In the genomic region with DNA sequence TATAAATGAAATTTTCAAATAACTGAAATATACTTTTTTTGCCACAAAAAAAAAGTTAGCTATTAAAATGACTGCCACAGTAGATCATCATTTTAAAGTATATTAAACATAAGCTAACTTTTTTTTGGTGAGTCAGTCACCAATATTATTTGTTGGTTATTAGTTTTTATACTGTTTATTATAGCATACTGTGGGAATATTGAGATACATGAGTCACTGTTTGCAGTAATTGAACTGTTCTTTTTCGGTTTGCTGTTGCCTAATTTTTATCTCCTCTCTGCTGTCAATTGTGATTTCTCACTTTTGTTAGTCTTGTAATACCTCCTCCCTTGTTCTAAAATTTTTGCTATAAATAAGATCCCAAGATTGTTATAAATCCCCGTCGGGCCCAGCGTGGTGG, we compare ENCODE assay signal across 19 cellular contexts. TPM values are rescaled to one million over a fixed set of nuclear protein-coding genes. Genes with fewer than 3 reads are reported as not detected.
DNase-seq lines count a peak whose midpoint lies in the region; ATAC-seq, FAIRE-seq and TF ChIP-seq lines count a peak whose summit lies in the region.
"Had no signal": no experiment of that assay in that cellular context is flagged by ENCODE, and none has a peak within 500 bp of the region (broad histone marks: within the 10 kb centered on the region; RNA-seq: fewer than 3 reads in every experiment).

No MANE protein-coding gene starts in this region.

- H3K27ac ChIP-seq in C4-2B (peak overlapping the region; percentile 71), VCaP (peak overlapping the region; percentile 67)
- H3K27ac ChIP-seq: BLaER1 treated with 17β-estradiol and CSF1 and Interleukin-3, amounts not matched to agents 10 nM and 100 nM; HL-60 had no signal

- no peaks in the 10 kb centered on the region for H3K9me3 Mint-ChIP-seq in progenitor cell of endocrine pancreas (ENCODE audit: low read depth)
- H3K9me3 Mint-ChIP-seq: CD4-positive, alpha-beta T cell; HFFc6 had no signal

- peak; percentile 23 for FAIRE-seq in frontal cortex (lab: Jason Lieb, UNC)
- FAIRE-seq: GM12891 had no signal

- ATAC-seq in GM21390 (IDR thresholded peaks at IDR 0.05; ENCODE audit: unreplicated experiment), result no peak

- no peaks in the 10 kb centered on the region for H3K27me3 Mint-ChIP-seq in progenitor cell of endocrine pancreas
- H3K27me3 Mint-ChIP-seq: CD4-positive, alpha-beta T cell had no signal

- H3K4me1 Mint-ChIP-seq in progenitor cell of endocrine pancreas (ENCODE audit: low read depth), result no peaks in the 10 kb centered on the region

- no peak overlapping the region for H3K4me3 Mint-ChIP-seq in progenitor cell of endocrine pancreas (ENCODE audit: low read depth)
- H3K4me3 Mint-ChIP-seq: CD4-positive, alpha-beta T cell; HFFc6 had no signal

- H3K36me3 Mint-ChIP-seq in progenitor cell of endocrine pancreas (ENCODE audit: insufficient read depth), result peaks cover 18% of the 10 kb centered on the region

- no peak overlapping the region for H3K27ac Mint-ChIP-seq in progenitor cell of endocrine pancreas
- H3K27ac Mint-ChIP-seq: CD4-positive, alpha-beta T cell; HFFc6 had no signal

- no peak for DNase-seq in frontal cortex (ENCODE audit: low spot score in 2 of 2)
- DNase-seq in foreskin melanocyte, result no peak
- DNase-seq in glomerular visceral epithelial cell (ENCODE audit: extremely low spot score), result no peak
- no peak for DNase-seq in progenitor cell of endocrine pancreas (ENCODE audit: low spot score, unreplicated experiment)
- DNase-seq: AML-193; Calu3; CD4-positive, alpha-beta T cell; DMS 273 treated with DMSO at 0.1 percent for 48 hours; DMS79 treated with DMSO at 0.1 percent for 48 hours; EL; GOT3; HCEC 1CT; HFFc6 had no signal

- TF ChIP-seq CTCF in C4-2B (conservative IDR thresholded peaks at IDR 0.05) (no peak), VCaP (conservative IDR thresholded peaks at IDR 0.05) (no peak), progenitor cell of endocrine pancreas (IDR thresholded peaks at IDR 0.05; ENCODE audit: unreplicated experiment) (no peak)

RNA-seq across cellular contexts. Expression of a gene that starts 45.7 kb away (rescaled TPM):
- total RNA-seq in frontal cortex (65.2 TPM), progenitor cell of endocrine pancreas (38.0 and 40.4 TPM in 2 replicates)
